Comparison of ENCODE assay signal across 8 cellular contexts in the genomic region with DNA sequence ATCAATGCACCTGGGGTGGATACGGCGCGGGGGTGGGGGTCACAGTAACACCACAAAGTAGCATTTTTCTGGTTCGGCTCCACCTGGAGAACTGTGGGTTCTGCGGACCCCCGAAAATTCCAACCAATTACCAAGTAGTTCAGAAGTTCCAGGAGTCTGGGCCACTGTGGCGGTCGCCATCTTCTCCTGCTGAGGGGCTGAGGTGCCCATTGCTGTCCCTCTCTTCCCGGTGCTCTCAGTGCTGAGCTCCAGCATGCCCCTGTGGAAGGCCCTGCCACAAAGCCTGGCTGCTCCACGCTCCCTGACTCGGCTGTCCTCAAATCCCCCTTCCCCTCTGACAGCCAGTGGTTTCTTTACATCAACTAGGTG.
DNase-seq lines count a peak whose midpoint lies in the region; ATAC-seq and TF ChIP-seq lines count a peak whose summit lies in the region.

No MANE protein-coding gene starts in this region.

- H3K27me3 Mint-ChIP-seq in activated naive CD4-positive, alpha-beta T cell treated with anti-CD3 and anti-CD28 coated beads, Interleukin-2, amount 10 ng/mL, durations not matched to agents 7 days and 5 days: peaks cover 63% of the 10 kb centered on the region
- peaks cover 28% of the 10 kb centered on the region for H3K27me3 Mint-ChIP-seq in activated T-helper 2 cell treated with anti-CD3 and anti-CD28 coated beads, Interferon-gamma antibody, Interleukin-2, Interleukin-4, amounts not matched to agents 10 μg/mL and 5 μg/mL and 100 μg/mL, durations not matched to agents 14 hours and 24 hours and 36 hours (ENCODE audit: low read depth)

- peak overlapping the region; percentile 72 for H3K4me3 ChIP-seq in lower lobe of right lung
- H3K4me3 ChIP-seq in tibial nerve: no peak overlapping the region

- ATAC-seq in lower lobe of right lung (no peak), GM18858 (IDR thresholded peaks at IDR 0.05; ENCODE audit: unreplicated experiment) (no peak)

- TF ChIP-seq CTCF in lower lobe of right lung (IDR thresholded peaks at IDR 0.05) (no peak), tibial nerve (IDR thresholded peaks at IDR 0.05) (no peak)

- TF ChIP-seq EP300 in tibial nerve (IDR thresholded peaks at IDR 0.05): no peak

- H3K36me3 Mint-ChIP-seq in activated naive CD4-positive, alpha-beta T cell treated with anti-CD3 and anti-CD28 coated beads, Interleukin-2, amount 10 ng/mL, durations not matched to agents 7 days and 5 days: peaks cover 5% of the 10 kb centered on the region
- no peaks in the 10 kb centered on the region for H3K36me3 Mint-ChIP-seq in activated T-helper 2 cell treated with anti-CD3 and anti-CD28 coated beads, Interferon-gamma antibody, Interleukin-2, Interleukin-4, amounts not matched to agents 10 μg/mL and 5 μg/mL and 100 μg/mL, durations not matched to agents 14 hours and 24 hours and 36 hours (ENCODE audit: low read depth)

- peaks cover 50% of the 10 kb centered on the region for H3K4me1 ChIP-seq in lower lobe of right lung
- peaks cover 0 to 64% (median 27%) of the 10 kb centered on the region in 4 donors for H3K4me1 ChIP-seq in tibial nerve

- peaks cover 17% of the 10 kb centered on the region for H3K4me1 Mint-ChIP-seq in activated naive CD4-positive, alpha-beta T cell treated with anti-CD3 and anti-CD28 coated beads, Interleukin-2, amount 10 ng/mL, durations not matched to agents 7 days and 5 days
- H3K4me1 Mint-ChIP-seq in activated T-helper 2 cell treated with anti-CD3 and anti-CD28 coated beads, Interferon-gamma antibody, Interleukin-2, Interleukin-4, amounts not matched to agents 10 μg/mL and 5 μg/mL and 100 μg/mL, durations not matched to agents 14 hours and 24 hours and 36 hours (ENCODE audit: low read depth): peaks cover 7% of the 10 kb centered on the region

- intact Hi-C loops in activated T-helper 2 cell treated with anti-CD3 and anti-CD28 coated beads, Interferon-gamma antibody, Interleukin-2, Interleukin-4, amounts not matched to agents 10 μg/mL and 5 μg/mL and 100 μg/mL, durations not matched to agents 14 hours and 24 hours and 36 hours (cut with micrococcal nuclease): loop anchor here (1.0 to 5.0 kb wide), 3 partner anchors 281 to 365 kb away; partner anchors contain the start of gene ANTXR1
- intact Hi-C loops in lower lobe of right lung (cut with DNase I): no loop called here

- no peak for DNase-seq in activated naive CD4-positive, alpha-beta T cell treated with anti-CD3 and anti-CD28 coated beads, Interleukin-2, amount 10 ng/mL, durations not matched to agents 7 days and 5 days
- DNase-seq in activated naive CD4-positive, alpha-beta T cell treated with anti-CD3 and anti-CD28 coated beads, Interleukin-2, amount 50 U/mL, for 16 hours: no peak
- no peak for DNase-seq in activated T-helper 2 cell treated with anti-CD3 and anti-CD28 coated beads, Interferon-gamma antibody, Interleukin-2, Interleukin-4, amounts not matched to agents 10 μg/mL and 5 μg/mL and 100 μg/mL, durations not matched to agents 14 hours and 24 hours and 36 hours (ENCODE audit: low spot score)
- DNase-seq in lower lobe of right lung (no peak), tibial nerve (ENCODE audit: low spot score in 2 of 2) (no peak), cerebellar cortex (ENCODE audit: low spot score) (no peak), NCI-H1092 treated with DMSO at 0.1 percent for 48 hours (lab: John Stamatoyannopoulos, UW) (no peak)

- peak overlapping the region; percentile 86 for H3K27ac ChIP-seq in lower lobe of right lung
- peak overlapping the region in 3 of 4 donors; percentile 52 to 88 (median 67) for H3K27ac ChIP-seq in tibial nerve

- peaks cover 6% of the 10 kb centered on the region for H3K9me3 ChIP-seq in lower lobe of right lung
- peaks cover 0 to 8% (median under 1%) of the 10 kb centered on the region in 4 donors for H3K9me3 ChIP-seq in tibial nerve

- no peaks in the 10 kb centered on the region for H3K36me3 ChIP-seq in lower lobe of right lung
- peaks cover 0 to 1% (median 0%) of the 10 kb centered on the region in 3 donors for H3K36me3 ChIP-seq in tibial nerve

- H3K27ac Mint-ChIP-seq in activated naive CD4-positive, alpha-beta T cell treated with anti-CD3 and anti-CD28 coated beads, Interleukin-2, amount 10 ng/mL, durations not matched to agents 7 days and 5 days: no peak overlapping the region
- no peak overlapping the region for H3K27ac Mint-ChIP-seq in activated T-helper 2 cell treated with anti-CD3 and anti-CD28 coated beads, Interferon-gamma antibody, Interleukin-2, Interleukin-4, amounts not matched to agents 10 μg/mL and 5 μg/mL and 100 μg/mL, durations not matched to agents 14 hours and 24 hours and 36 hours

- H3K27me3 ChIP-seq in lower lobe of right lung (ENCODE audit: low read depth) (peaks cover 10% of the 10 kb centered on the region), tibial nerve (no peaks in the 10 kb centered on the region)

- CTCF ChIA-PET in activated naive CD4-positive, alpha-beta T cell treated with anti-CD3 and anti-CD28 coated beads, Interleukin-2, amount 10 ng/mL, durations not matched to agents 7 days and 5 days (lab: Charles Lee): interaction anchor here (0.5 to 3.5 kb wide), 5 partner anchors 19 to 365 kb away, joined by 3 to 16 read pairs (median 5); no protein-coding TSS in a partner anchor

- H3K9me3 Mint-ChIP-seq in activated naive CD4-positive, alpha-beta T cell treated with anti-CD3 and anti-CD28 coated beads, Interleukin-2, amount 10 ng/mL, durations not matched to agents 7 days and 5 days: peaks cover 3% of the 10 kb centered on the region
- H3K9me3 Mint-ChIP-seq in activated T-helper 2 cell treated with anti-CD3 and anti-CD28 coated beads, Interferon-gamma antibody, Interleukin-2, Interleukin-4, amounts not matched to agents 10 μg/mL and 5 μg/mL and 100 μg/mL, durations not matched to agents 14 hours and 24 hours and 36 hours: no peaks in the 10 kb centered on the region

- no peak for TF ChIP-seq POLR2A in tibial nerve (IDR thresholded peaks at IDR 0.05)

- WGBS in tibial nerve, 2 donors: 60 to 61% methylated on average over 11 of the region's 11 CpGs

- H3K4me3 Mint-ChIP-seq in activated naive CD4-positive, alpha-beta T cell treated with anti-CD3 and anti-CD28 coated beads, Interleukin-2, amount 10 ng/mL, durations not matched to agents 7 days and 5 days: peak overlapping the region; percentile 16
- peak overlapping the region; percentile 41 for H3K4me3 Mint-ChIP-seq in activated T-helper 2 cell treated with anti-CD3 and anti-CD28 coated beads, Interferon-gamma antibody, Interleukin-2, Interleukin-4, amounts not matched to agents 10 μg/mL and 5 μg/mL and 100 μg/mL, durations not matched to agents 14 hours and 24 hours and 36 hours (ENCODE audit: low read depth)
